22 cellular contexts compared by ENCODE assay signal in genomic region chr2:212416126-212416525, GRCh38.
"Had no signal": no experiment of that assay in that cellular context is flagged by ENCODE, and none has a peak within 500 bp of the region (broad histone marks: within the 10 kb centered on the region; RNA-seq: fewer than 3 reads in every experiment).

No MANE protein-coding gene starts in this region.

- H3K9me3 Mint-ChIP-seq: activated CD4-positive, alpha-beta memory T cell treated with anti-CD3 and anti-CD28 coated beads, Interleukin-2, amount 10 ng/mL, durations not matched to agents 7 days and 5 days; endodermal cell; stimulated activated naive CD8-positive, alpha-beta T cell treated with anti-CD3 and anti-CD28 coated beads, Interleukin-15, Interleukin-2, amounts not matched to agents 100 ng/mL and 50 ng/mL, for 24 hours; type B pancreatic cell had no signal

- ATAC-seq: activated CD8-positive, alpha-beta memory T cell treated with anti-CD3 and anti-CD28 coated beads, Interleukin-2, amount 10 ng/mL, durations not matched to agents 7 days and 5 days; body of pancreas; heart left ventricle; naive thymus-derived CD8-positive, alpha-beta T cell had no signal

- H3K36me3 Mint-ChIP-seq: activated CD8-positive, alpha-beta memory T cell treated with anti-CD3 and anti-CD28 coated beads, Interleukin-2, amount 10 ng/mL, durations not matched to agents 7 days and 5 days; activated naive CD8-positive, alpha-beta T cell treated with anti-CD3 and anti-CD28 coated beads for 36 hours; naive thymus-derived CD8-positive, alpha-beta T cell; type B pancreatic cell had no signal

- H3K4me3 ChIP-seq: body of pancreas, heart left ventricle, testis had no signal

- H3K4me1 Mint-ChIP-seq: activated CD4-positive, alpha-beta memory T cell treated with anti-CD3 and anti-CD28 coated beads, Interleukin-2, amount 10 ng/mL, durations not matched to agents 7 days and 5 days; activated CD8-positive, alpha-beta memory T cell treated with anti-CD3 and anti-CD28 coated beads, Interleukin-2, amount 10 ng/mL, durations not matched to agents 7 days and 5 days; activated naive CD8-positive, alpha-beta T cell treated with anti-CD3 and anti-CD28 coated beads for 36 hours; naive thymus-derived CD8-positive, alpha-beta T cell had no signal

- H3K9me3 ChIP-seq: body of pancreas, heart left ventricle, testis had no signal

- H3K27me3 Mint-ChIP-seq: activated CD4-positive, alpha-beta memory T cell treated with anti-CD3 and anti-CD28 coated beads, Interleukin-2, amount 10 ng/mL, durations not matched to agents 7 days and 5 days; activated CD8-positive, alpha-beta memory T cell treated with anti-CD3 and anti-CD28 coated beads, Interleukin-2, amount 10 ng/mL, durations not matched to agents 7 days and 5 days; activated naive CD8-positive, alpha-beta T cell treated with anti-CD3 and anti-CD28 coated beads for 36 hours; naive thymus-derived CD8-positive, alpha-beta T cell; stimulated activated naive CD8-positive, alpha-beta T cell treated with anti-CD3 and anti-CD28 coated beads, Interleukin-15, Interleukin-2, amounts not matched to agents 100 ng/mL and 50 ng/mL, for 24 hours; type B pancreatic cell had no signal

- H3K36me3 ChIP-seq: heart left ventricle had no signal

- H3K4me1 ChIP-seq: body of pancreas, heart left ventricle, testis had no signal

- H3K27ac ChIP-seq: body of pancreas, epithelial cell of prostate, heart left ventricle, testis had no signal

- H3K4me3 Mint-ChIP-seq: activated CD4-positive, alpha-beta memory T cell treated with anti-CD3 and anti-CD28 coated beads, Interleukin-2, amount 10 ng/mL, durations not matched to agents 7 days and 5 days; activated CD8-positive, alpha-beta memory T cell treated with anti-CD3 and anti-CD28 coated beads, Interleukin-2, amount 10 ng/mL, durations not matched to agents 7 days and 5 days; activated naive CD8-positive, alpha-beta T cell treated with anti-CD3 and anti-CD28 coated beads for 36 hours; endodermal cell; naive thymus-derived CD8-positive, alpha-beta T cell; stimulated activated naive CD8-positive, alpha-beta T cell treated with anti-CD3 and anti-CD28 coated beads, Interleukin-15, Interleukin-2, amounts not matched to agents 100 ng/mL and 50 ng/mL, for 24 hours; type B pancreatic cell had no signal

- H3K27ac Mint-ChIP-seq: activated CD4-positive, alpha-beta memory T cell treated with anti-CD3 and anti-CD28 coated beads, Interleukin-2, amount 10 ng/mL, durations not matched to agents 7 days and 5 days; activated CD8-positive, alpha-beta memory T cell treated with anti-CD3 and anti-CD28 coated beads, Interleukin-2, amount 10 ng/mL, durations not matched to agents 7 days and 5 days; activated naive CD8-positive, alpha-beta T cell treated with anti-CD3 and anti-CD28 coated beads for 36 hours; endodermal cell; naive thymus-derived CD8-positive, alpha-beta T cell; stimulated activated naive CD8-positive, alpha-beta T cell treated with anti-CD3 and anti-CD28 coated beads, Interleukin-15, Interleukin-2, amounts not matched to agents 100 ng/mL and 50 ng/mL, for 24 hours; type B pancreatic cell had no signal

- DNase-seq: activated CD4-positive, alpha-beta memory T cell treated with anti-CD3 and anti-CD28 coated beads, Interleukin-2, amount 10 ng/mL, durations not matched to agents 7 days and 5 days; activated CD4-positive, alpha-beta T cell treated with anti-CD3 and anti-CD28 coated beads for 48 hours; activated CD4-positive, CD25-positive, alpha-beta regulatory T cell; activated CD8-positive, alpha-beta memory T cell treated with anti-CD3 and anti-CD28 coated beads, Interleukin-2, amount 10 ng/mL, durations not matched to agents 7 days and 5 days; activated naive CD4-positive, alpha-beta T cell; activated naive CD8-positive, alpha-beta T cell treated with anti-CD3 and anti-CD28 coated beads for 36 hours; amniotic stem cell; body of pancreas; endodermal cell; foreskin fibroblast; heart left ventricle; kidney glomerular epithelial cell; mesenchymal stem cell; naive thymus-derived CD8-positive, alpha-beta T cell; retina; stimulated activated CD4-positive, alpha-beta T cell treated with anti-CD3 and anti-CD28 coated beads, Interleukin-2, amount 100 ng/mL, for 24 hours; T-helper 1 cell; T-helper 9 cell; testis had no signal

- H3K27me3 ChIP-seq: body of pancreas, heart left ventricle, testis had no signal
